In genomic region chr22:27241430-27242110, GRCh38 we compare ENCODE assay signal across 11 cellular contexts.
A peak's percentile ranks its signal among the peaks of the same experiment; 100 is the strongest.
DNase-seq lines count a peak whose midpoint lies in the region; ATAC-seq and TF ChIP-seq lines count a peak whose summit lies in the region.
"Had no signal": no experiment of that assay in that cellular context is flagged by ENCODE, and none has a peak within 500 bp of the region (broad histone marks: within the 10 kb centered on the region; RNA-seq: fewer than 3 reads in every experiment).

No MANE protein-coding gene starts in this region.

- H3K36me3 Mint-ChIP-seq in natural killer cell treated with Interleukin-12 subunit alpha and Interleukin-12 subunit beta and Interleukin-15 and Interleukin-18, amount 100 ng/mL, for 72 hours = no peaks in the 10 kb centered on the region

- H3K9me3 Mint-ChIP-seq in natural killer cell treated with Interleukin-12 subunit alpha and Interleukin-12 subunit beta and Interleukin-15 and Interleukin-18, amount 100 ng/mL, for 72 hours = peaks cover 2% of the 10 kb centered on the region
- H3K9me3 Mint-ChIP-seq: neural crest cell had no signal

- no peak overlapping the region for H3K4me3 Mint-ChIP-seq in natural killer cell treated with Interleukin-12 subunit alpha and Interleukin-12 subunit beta and Interleukin-15 and Interleukin-18, amount 100 ng/mL, for 72 hours
- H3K4me3 Mint-ChIP-seq: B cell, neural crest cell had no signal

- peaks cover 2% of the 10 kb centered on the region in 2 donors for H3K4me1 Mint-ChIP-seq in natural killer cell treated with Interleukin-12 subunit alpha and Interleukin-12 subunit beta and Interleukin-15 and Interleukin-18, amount 100 ng/mL, for 72 hours (ENCODE audit: low read depth in 2 of 2)
- H3K4me1 Mint-ChIP-seq: B cell had no signal

- TF ChIP-seq CTCF in AG10803 (conservative IDR thresholded peaks at IDR 0.05; ENCODE audit: low read length) (no peak), fibroblast of villous mesenchyme (IDR thresholded peaks at IDR 0.05; ENCODE audit: insufficient read depth, low read depth, low read length) (no peak), MM.1S (IDR thresholded peaks at IDR 0.05; ENCODE audit: low read length) (no peak)

- DNase-seq in AG10803 (ENCODE audit: low read depth) = peak; percentile 64
- peak; percentile 48 to 76 for DNase-seq in NCI-H524 (lab: John Stamatoyannopoulos, UW)
- peak; percentile 64 for DNase-seq in fibroblast of villous mesenchyme (ENCODE audit: low read depth)
- peak in 31 of 56 donors; percentile 3 to 69 (median 30) for DNase-seq in nucleus accumbens (lab: John Stamatoyannopoulos, UW)
- no peak for DNase-seq in natural killer cell treated with Interleukin-12 subunit alpha and Interleukin-12 subunit beta and Interleukin-15 and Interleukin-18, amount 100 ng/mL, for 72 hours (ENCODE audit: low spot score)
- DNase-seq in MM.1S = no peak
- no peak for DNase-seq in NCI-H2081 treated with DMSO at 0.1 percent for 48 hours (lab: John Stamatoyannopoulos, UW)
- DNase-seq: activated CD8-positive, alpha-beta memory T cell treated with anti-CD3 and anti-CD28 coated beads, Interleukin-2, amount 50 U/mL, for 4 hours had no signal

- H2AFZ ChIP-seq in MM.1S (ENCODE audit: low read length) = no peak overlapping the region

- H4K20me1 ChIP-seq in MM.1S (ENCODE audit: insufficient read depth, low read length) = no peaks in the 10 kb centered on the region

- no peaks in the 10 kb centered on the region for H3K9me2 ChIP-seq in MM.1S (replicated peaks; ENCODE audit: insufficient read depth, low read length)

- no peak for ATAC-seq in HG03571 (IDR thresholded peaks at IDR 0.05; ENCODE audit: unreplicated experiment)
- ATAC-seq in natural killer cell treated with Interleukin-12 subunit alpha and Interleukin-12 subunit beta and Interleukin-15 and Interleukin-18, amount 100 ng/mL, for 72 hours = no peak

- no peak overlapping the region for H3K27ac ChIP-seq in MM.1S (ENCODE audit: low read length)

- H3K27me3 ChIP-seq in MM.1S (replicated peaks; ENCODE audit: insufficient read depth, low read length) = peaks cover 68% of the 10 kb centered on the region

- peaks cover 16 to 19% of the 10 kb centered on the region in 2 donors for H3K27me3 Mint-ChIP-seq in natural killer cell treated with Interleukin-12 subunit alpha and Interleukin-12 subunit beta and Interleukin-15 and Interleukin-18, amount 100 ng/mL, for 72 hours

- no peaks in the 10 kb centered on the region for H3K36me3 ChIP-seq in MM.1S (replicated peaks; ENCODE audit: insufficient read depth, low read length)

- H3K27ac Mint-ChIP-seq in natural killer cell treated with Interleukin-12 subunit alpha and Interleukin-12 subunit beta and Interleukin-15 and Interleukin-18, amount 100 ng/mL, for 72 hours = no peak overlapping the region
- H3K27ac Mint-ChIP-seq: B cell had no signal

- H3K4me3 ChIP-seq in AG10803 (ENCODE audit: low read length) (no peak overlapping the region), fibroblast of villous mesenchyme (ENCODE audit: low read depth, low read length) (no peak overlapping the region), MM.1S (ENCODE audit: low read length) (no peak overlapping the region)

- no peak overlapping the region for H3K9ac ChIP-seq in MM.1S (ENCODE audit: low read length)

- no peaks in the 10 kb centered on the region for H3K79me2 ChIP-seq in MM.1S (ENCODE audit: low read length)

- no peaks in the 10 kb centered on the region for H3K9me3 ChIP-seq in MM.1S (replicated peaks; ENCODE audit: insufficient read depth, low read length)

- no peaks in the 10 kb centered on the region for H3K4me1 ChIP-seq in MM.1S (ENCODE audit: low read length)

- no peak overlapping the region for H3K4me2 ChIP-seq in MM.1S (ENCODE audit: low read depth, low read length)

- no peaks in the 10 kb centered on the region for H3F3A ChIP-seq in MM.1S (ENCODE audit: insufficient read depth, low read length)

Comparison
In these comparisons a context has a peak if more than half of its experiments do, and no peak if none do; other contexts are left out.
1. DNase-seq: peak in AG10803 (single experiment), NCI-H524 (2 of 2), fibroblast of villous mesenchyme (single experiment) and nucleus accumbens (31 of 56); none in natural killer cell treated with Interleukin-12 subunit alpha and Interleukin-12 subunit beta and Interleukin-15 and Interleukin-18, amount 100 ng/mL, for 72 hours (single experiment), MM.1S (single experiment) and NCI-H2081 treated with DMSO at 0.1 percent for 48 hours (single experiment).